19 cellular contexts compared by ENCODE assay signal in the genomic region with DNA sequence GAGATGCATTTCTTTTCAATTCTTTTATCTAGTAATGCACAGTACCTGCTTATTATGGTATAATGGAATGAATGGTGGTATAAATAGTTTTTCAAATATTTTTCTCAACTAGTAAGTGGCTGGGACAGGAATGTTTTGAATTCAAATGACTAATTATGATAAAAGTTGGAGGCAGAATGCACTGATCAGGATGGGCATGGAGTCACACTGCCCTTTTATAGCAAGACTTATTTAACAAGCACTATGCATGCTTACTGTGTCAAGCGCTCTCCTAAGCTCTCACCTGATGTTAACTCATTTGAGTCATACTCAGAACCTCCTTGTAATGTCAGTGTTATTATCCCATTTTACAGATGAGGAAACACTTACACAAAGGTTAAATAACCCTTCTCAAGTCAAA.
DNase-seq lines count a peak whose midpoint lies in the region; ATAC-seq and TF ChIP-seq lines count a peak whose summit lies in the region.
"Had no signal": no experiment of that assay in that cellular context is flagged by ENCODE, and none has a peak within 500 bp of the region (broad histone marks: within the 10 kb centered on the region; RNA-seq: fewer than 3 reads in every experiment).

No MANE protein-coding gene starts in this region.

- H3K36me3 ChIP-seq in left ventricle myocardium inferior (no peaks in the 10 kb centered on the region), tibial artery (no peaks in the 10 kb centered on the region)
- H3K36me3 ChIP-seq: MG63 had no signal

- H3K4me1 ChIP-seq in left ventricle myocardium inferior (peaks cover 56% of the 10 kb centered on the region), tibial artery (peaks cover 0 to 88% (median 29%) of the 10 kb centered on the region in 4 donors)

- H3K27me3 ChIP-seq in left ventricle myocardium inferior (ENCODE audit: low read depth): no peaks in the 10 kb centered on the region
- H3K27me3 ChIP-seq in tibial artery: no peaks in the 10 kb centered on the region
- H3K27me3 ChIP-seq: MG63 had no signal

- H3K27ac ChIP-seq in left ventricle myocardium inferior (replicated peaks): peak overlapping the region; percentile 78
- peak overlapping the region; percentile 23 to 38 for H3K27ac ChIP-seq in tibial artery

- H3K4me3 ChIP-seq in left ventricle myocardium inferior: no peak overlapping the region
- no peak overlapping the region for H3K4me3 ChIP-seq in fibroblast of mammary gland (ENCODE audit: control insufficient read depth, low read depth, low read length)
- H3K4me3 ChIP-seq in tibial artery: no peak overlapping the region
- H3K4me3 ChIP-seq: MG63 had no signal

- DNase-seq in left ventricle myocardium inferior (no peak), Right ventricle myocardium inferior (ENCODE audit: missing footprints) (no peak), LHCN-M2 (ENCODE audit: low read depth) (peak; percentile 57), fibroblast of mammary gland (ENCODE audit: low read depth) (peak; percentile 20), tibial artery (no peak), retina (no peak)
- DNase-seq: 8988T; Karpas-422; MG63; NCI-H1417; NCI-H187; NCI-H2107; NCI-H2227 treated with DMSO at 0.1 percent for 48 hours; NCI-H510A; NCI-H748 treated with DMSO at 0.1 percent for 48 hours; NK-92 treated with Interleukin-12 subunit alpha and Interleukin-12 subunit beta, amount 100 ng/mL, for 24 hours had no signal

- no peak for TF ChIP-seq POLR2A in GM18505 (IDR thresholded peaks at IDR 0.05; ENCODE audit: borderline replicate concordance, extremely low read depth, insufficient read depth, insufficient read length)

- intact Hi-C loops in left ventricle myocardium inferior (cut with micrococcal nuclease): no loop called here
- intact Hi-C loops in Right ventricle myocardium inferior (cut with DNase I): no loop called here
- intact Hi-C loops in tibial artery (cut with DNase I; ENCODE audit: low total_unique reads): no loop called here

- H3K9me3 ChIP-seq in left ventricle myocardium inferior (replicated peaks) (no peaks in the 10 kb centered on the region), tibial artery (no peaks in the 10 kb centered on the region)
- H3K9me3 ChIP-seq: MG63 had no signal

- no peak for ATAC-seq in Right ventricle myocardium inferior
- no peak for ATAC-seq in GM21528 (IDR thresholded peaks at IDR 0.05; ENCODE audit: low FRiP score, unreplicated experiment)
- ATAC-seq in GM18505 (IDR thresholded peaks at IDR 0.05; ENCODE audit: unreplicated experiment): no peak
- ATAC-seq: SK-N-SH treated with all-trans-retinoic acid at 6 μM for 48 hours had no signal

- no peak for TF ChIP-seq CTCF in left ventricle myocardium inferior (IDR thresholded peaks at IDR 0.05; ENCODE audit: borderline replicate concordance)
- TF ChIP-seq CTCF in fibroblast of mammary gland (conservative IDR thresholded peaks at IDR 0.05; ENCODE audit: control insufficient read depth, insufficient read depth, low read depth, low read length): no peak
- TF ChIP-seq CTCF in tibial artery (IDR thresholded peaks at IDR 0.05): no peak

Comparison
In these comparisons a context has a peak if more than half of its experiments do, and no peak if none do; other contexts are left out.
1. DNase-seq: peak in LHCN-M2 (single experiment) and fibroblast of mammary gland (single experiment); none in left ventricle myocardium inferior (single experiment), Right ventricle myocardium inferior (single experiment), tibial artery (0 of 2) and retina (single experiment).